1 cellular context compared by ENCODE assay signal in the genomic region with DNA sequence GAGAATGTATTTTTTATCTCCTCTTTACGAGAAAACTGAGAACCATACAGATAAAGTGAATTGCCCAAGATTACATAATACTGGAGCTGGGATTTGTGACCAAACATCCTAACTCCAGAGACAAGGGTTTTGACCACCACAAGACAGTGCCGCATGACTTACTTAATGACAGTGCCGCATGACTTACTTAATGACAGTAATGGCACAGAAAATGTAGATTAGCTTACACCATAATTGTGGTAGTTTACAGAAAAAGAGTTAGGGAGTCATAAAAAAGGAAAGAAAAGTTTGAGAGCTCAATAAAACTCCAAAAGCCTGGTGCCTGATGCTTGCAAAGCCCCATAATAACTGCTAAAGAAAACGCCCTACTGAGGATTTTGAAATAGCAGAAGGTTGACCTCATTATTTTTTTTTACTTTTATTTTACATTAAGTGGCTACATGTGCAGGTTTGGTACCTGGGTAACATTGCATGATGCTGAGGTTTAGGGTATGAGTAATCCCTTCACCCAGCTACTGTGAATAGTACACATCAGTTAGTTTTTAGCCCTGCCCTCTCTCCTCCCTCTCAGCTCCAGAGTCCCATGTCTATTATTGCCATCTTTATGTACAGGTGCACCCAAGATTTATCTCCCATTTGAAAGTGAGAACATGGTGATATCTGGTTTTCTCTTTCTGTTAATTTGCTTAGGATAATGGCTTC.
TF ChIP-seq lines count a peak whose summit lies in the region.

No MANE protein-coding gene starts in this region.

TF ChIP-seq in HEK293, 187 proteins besides CTCF, POLR2A, EP300 and RAD21 (continued from another document and continues in another):
- TF ChIP-seq, protein P1, sequence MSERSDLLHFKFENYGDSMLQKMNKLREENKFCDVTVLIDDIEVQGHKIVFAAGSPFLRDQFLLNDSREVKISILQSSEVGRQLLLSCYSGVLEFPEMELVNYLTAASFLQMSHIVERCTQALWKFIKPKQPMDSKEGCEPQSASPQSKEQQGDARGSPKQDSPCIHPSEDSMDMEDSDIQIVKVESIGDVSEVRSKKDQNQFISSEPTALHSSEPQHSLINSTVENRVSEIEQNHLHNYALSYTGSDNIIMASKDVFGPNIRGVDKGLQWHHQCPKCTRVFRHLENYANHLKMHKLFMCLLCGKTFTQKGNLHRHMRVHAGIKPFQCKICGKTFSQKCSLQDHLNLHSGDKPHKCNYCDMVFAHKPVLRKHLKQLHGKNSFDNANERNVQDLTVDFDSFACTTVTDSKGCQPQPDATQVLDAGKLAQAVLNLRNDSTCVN (tag by site-specific recombination; optimal IDR thresholded peaks at IDR 0.05): no peak
- TF ChIP-seq, protein P2, sequence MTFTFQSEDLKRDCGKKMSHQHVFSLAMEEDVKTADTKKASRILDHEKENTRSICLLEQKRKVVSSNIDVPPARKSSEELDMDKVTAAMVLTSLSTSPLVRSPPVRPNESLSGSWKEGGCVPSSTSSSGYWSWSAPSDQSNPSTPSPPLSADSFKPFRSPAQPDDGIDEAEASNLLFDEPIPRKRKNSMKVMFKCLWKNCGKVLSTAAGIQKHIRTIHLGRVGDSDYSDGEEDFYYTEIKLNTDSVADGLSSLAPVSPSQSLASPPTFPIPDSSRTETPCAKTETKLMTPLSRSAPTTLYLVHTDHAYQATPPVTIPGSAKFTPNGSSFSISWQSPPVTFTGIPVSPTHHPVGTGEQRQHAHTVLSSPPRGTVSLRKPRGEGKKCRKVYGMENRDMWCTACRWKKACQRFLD (tag by site-specific recombination; IDR thresholded peaks at IDR 0.05): no peak
- TF ChIP-seq, protein P3, sequence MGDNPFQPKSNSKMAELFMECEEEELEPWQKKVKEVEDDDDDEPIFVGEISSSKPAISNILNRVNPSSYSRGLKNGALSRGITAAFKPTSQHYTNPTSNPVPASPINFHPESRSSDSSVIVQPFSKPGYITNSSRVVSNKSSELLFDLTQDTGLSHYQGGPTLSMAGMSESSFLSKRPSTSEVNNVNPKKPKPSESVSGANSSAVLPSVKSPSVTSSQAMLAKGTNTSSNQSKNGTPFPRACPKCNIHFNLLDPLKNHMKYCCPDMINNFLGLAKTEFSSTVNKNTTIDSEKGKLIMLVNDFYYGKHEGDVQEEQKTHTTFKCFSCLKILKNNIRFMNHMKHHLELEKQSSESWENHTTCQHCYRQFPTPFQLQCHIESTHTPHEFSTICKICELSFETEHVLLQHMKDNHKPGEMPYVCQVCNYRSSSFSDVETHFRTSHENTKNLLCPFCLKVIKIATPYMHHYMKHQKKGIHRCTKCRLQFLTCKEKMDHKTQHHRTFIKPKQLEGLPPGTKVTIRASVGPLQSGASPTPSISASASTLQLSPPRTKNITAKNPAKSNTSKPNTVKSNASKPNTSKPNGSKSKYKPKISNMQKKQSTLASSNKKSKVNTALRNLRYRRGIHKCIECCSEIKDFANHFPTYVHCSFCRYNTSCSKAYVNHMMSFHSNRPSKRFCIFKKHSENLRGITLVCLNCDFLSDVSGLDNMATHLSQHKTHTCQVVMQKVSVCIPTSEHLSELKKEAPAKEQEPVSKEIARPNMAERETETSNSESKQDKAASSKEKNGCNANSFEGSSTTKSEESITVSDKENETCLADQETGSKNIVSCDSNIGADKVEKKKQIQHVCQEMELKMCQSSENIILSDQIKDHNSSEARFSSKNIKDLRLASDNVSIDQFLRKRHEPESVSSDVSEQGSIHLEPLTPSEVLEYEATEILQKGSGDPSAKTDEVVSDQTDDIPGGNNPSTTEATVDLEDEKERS (tag by site-specific recombination; IDR thresholded peaks at IDR 0.05): no peak
- peak; percentile 89 for TF ChIP-seq OSR2 (tag by site-specific recombination; IDR thresholded peaks at IDR 0.05)
- no peak for TF ChIP-seq ZNF501 (tag by site-specific recombination; IDR thresholded peaks at IDR 0.05)
- no peak for TF ChIP-seq ZNF19 (tag by site-specific recombination; IDR thresholded peaks at IDR 0.05; ENCODE audit: low read depth)
- TF ChIP-seq HOXD13 (CRISPR knock-in tag; IDR thresholded peaks at IDR 0.05; ENCODE audit: borderline replicate concordance): no peak
- TF ChIP-seq ZNF514 (tag by site-specific recombination; IDR thresholded peaks at IDR 0.05): no peak
- no peak for TF ChIP-seq ZNF791 (tag by site-specific recombination; IDR thresholded peaks at IDR 0.05)
- 0 out of 2 replicates have a peak, but pooled peaks have one; percentile 3 for TF ChIP-seq ZNF549 (tag by site-specific recombination; IDR thresholded peaks at IDR 0.05)
- TF ChIP-seq MEIS1 (CRISPR knock-in tag; IDR thresholded peaks at IDR 0.05; ENCODE audit: borderline replicate concordance): no peak
- TF ChIP-seq ZNF24 (tag by site-specific recombination; IDR thresholded peaks at IDR 0.05): no peak
- TF ChIP-seq EGR2 (tag by site-specific recombination; IDR thresholded peaks at IDR 0.05; ENCODE audit: low read depth): no peak
- TF ChIP-seq ZIC2 (tag by site-specific recombination; IDR thresholded peaks at IDR 0.05): no peak
- TF ChIP-seq IKZF3 (tag by site-specific recombination; IDR thresholded peaks at IDR 0.05): 0 out of 2 replicates have a peak, but pooled peaks have one; percentile 21
- no peak for TF ChIP-seq ZBTB20 (tag by site-specific recombination; IDR thresholded peaks at IDR 0.05)
- TF ChIP-seq ZBTB17 (tag by site-specific recombination; IDR thresholded peaks at IDR 0.05): peak; percentile 41
- no peak for TF ChIP-seq OVOL3 (tag by site-specific recombination; IDR thresholded peaks at IDR 0.05)
- TF ChIP-seq ZNF621 (tag by site-specific recombination; IDR thresholded peaks at IDR 0.05): no peak
- TF ChIP-seq FEZF1 (tag by site-specific recombination; IDR thresholded peaks at IDR 0.05): peak; percentile 75
- TF ChIP-seq, protein P4, sequence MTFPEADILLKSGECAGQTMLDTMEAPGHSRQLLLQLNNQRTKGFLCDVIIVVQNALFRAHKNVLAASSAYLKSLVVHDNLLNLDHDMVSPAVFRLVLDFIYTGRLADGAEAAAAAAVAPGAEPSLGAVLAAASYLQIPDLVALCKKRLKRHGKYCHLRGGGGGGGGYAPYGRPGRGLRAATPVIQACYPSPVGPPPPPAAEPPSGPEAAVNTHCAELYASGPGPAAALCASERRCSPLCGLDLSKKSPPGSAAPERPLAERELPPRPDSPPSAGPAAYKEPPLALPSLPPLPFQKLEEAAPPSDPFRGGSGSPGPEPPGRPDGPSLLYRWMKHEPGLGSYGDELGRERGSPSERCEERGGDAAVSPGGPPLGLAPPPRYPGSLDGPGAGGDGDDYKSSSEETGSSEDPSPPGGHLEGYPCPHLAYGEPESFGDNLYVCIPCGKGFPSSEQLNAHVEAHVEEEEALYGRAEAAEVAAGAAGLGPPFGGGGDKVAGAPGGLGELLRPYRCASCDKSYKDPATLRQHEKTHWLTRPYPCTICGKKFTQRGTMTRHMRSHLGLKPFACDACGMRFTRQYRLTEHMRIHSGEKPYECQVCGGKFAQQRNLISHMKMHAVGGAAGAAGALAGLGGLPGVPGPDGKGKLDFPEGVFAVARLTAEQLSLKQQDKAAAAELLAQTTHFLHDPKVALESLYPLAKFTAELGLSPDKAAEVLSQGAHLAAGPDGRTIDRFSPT (tag by site-specific recombination; IDR thresholded peaks at IDR 0.05): no peak
- TF ChIP-seq ZXDB (tag by site-specific recombination; IDR thresholded peaks at IDR 0.05): no peak; the same call in 1 of the 2 replicates
- peak; percentile 45 for TF ChIP-seq KLF8 (tag by site-specific recombination; IDR thresholded peaks at IDR 0.05)
- TF ChIP-seq ZNF391 (tag by site-specific recombination; IDR thresholded peaks at IDR 0.05; ENCODE audit: borderline replicate concordance, low read depth): no peak
- TF ChIP-seq, protein P5, sequence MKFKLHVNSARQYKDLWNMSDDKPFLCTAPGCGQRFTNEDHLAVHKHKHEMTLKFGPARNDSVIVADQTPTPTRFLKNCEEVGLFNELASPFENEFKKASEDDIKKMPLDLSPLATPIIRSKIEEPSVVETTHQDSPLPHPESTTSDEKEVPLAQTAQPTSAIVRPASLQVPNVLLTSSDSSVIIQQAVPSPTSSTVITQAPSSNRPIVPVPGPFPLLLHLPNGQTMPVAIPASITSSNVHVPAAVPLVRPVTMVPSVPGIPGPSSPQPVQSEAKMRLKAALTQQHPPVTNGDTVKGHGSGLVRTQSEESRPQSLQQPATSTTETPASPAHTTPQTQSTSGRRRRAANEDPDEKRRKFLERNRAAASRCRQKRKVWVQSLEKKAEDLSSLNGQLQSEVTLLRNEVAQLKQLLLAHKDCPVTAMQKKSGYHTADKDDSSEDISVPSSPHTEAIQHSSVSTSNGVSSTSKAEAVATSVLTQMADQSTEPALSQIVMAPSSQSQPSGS (tag by site-specific recombination; IDR thresholded peaks at IDR 0.05; ENCODE audit: low read depth): no peak
- no peak for TF ChIP-seq ZNF785 (tag by site-specific recombination; IDR thresholded peaks at IDR 0.05)
- TF ChIP-seq, protein P6, sequence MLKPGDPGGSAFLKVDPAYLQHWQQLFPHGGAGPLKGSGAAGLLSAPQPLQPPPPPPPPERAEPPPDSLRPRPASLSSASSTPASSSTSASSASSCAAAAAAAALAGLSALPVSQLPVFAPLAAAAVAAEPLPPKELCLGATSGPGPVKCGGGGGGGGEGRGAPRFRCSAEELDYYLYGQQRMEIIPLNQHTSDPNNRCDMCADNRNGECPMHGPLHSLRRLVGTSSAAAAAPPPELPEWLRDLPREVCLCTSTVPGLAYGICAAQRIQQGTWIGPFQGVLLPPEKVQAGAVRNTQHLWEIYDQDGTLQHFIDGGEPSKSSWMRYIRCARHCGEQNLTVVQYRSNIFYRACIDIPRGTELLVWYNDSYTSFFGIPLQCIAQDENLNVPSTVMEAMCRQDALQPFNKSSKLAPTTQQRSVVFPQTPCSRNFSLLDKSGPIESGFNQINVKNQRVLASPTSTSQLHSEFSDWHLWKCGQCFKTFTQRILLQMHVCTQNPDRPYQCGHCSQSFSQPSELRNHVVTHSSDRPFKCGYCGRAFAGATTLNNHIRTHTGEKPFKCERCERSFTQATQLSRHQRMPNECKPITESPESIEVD (tag by site-specific recombination; IDR thresholded peaks at IDR 0.05): peak; percentile 90
- no peak for TF ChIP-seq SP3 (tag by site-specific recombination; IDR thresholded peaks at IDR 0.05)
- TF ChIP-seq ZNF324 (tag by site-specific recombination; IDR thresholded peaks at IDR 0.05): no peak
- TF ChIP-seq, protein P7, sequence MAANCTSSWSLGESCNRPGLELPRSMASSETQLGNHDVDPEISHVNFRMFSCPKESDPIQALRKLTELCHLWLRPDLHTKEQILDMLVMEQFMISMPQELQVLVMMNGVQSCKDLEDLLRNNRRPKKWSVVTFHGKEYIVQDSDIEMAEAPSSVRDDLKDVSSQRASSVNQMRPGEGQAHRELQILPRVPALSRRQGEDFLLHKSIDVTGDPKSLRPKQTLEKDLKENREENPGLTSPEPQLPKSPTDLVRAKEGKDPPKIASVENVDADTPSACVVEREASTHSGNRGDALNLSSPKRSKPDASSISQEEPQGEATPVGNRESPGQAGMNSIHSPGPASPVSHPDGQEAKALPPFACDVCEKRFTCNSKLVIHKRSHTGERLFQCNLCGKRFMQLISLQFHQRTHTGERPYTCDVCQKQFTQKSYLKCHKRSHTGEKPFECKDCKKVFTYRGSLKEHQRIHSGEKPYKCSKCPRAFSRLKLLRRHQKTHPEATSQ (tag by site-specific recombination; IDR thresholded peaks at IDR 0.05): no peak
- TF ChIP-seq ZNF133 (tag by site-specific recombination; IDR thresholded peaks at IDR 0.05): no peak
- TF ChIP-seq ZNF211 (tag by site-specific recombination; IDR thresholded peaks at IDR 0.05; ENCODE audit: low read depth): no peak
- TF ChIP-seq HOXA7 (CRISPR knock-in tag; IDR thresholded peaks at IDR 0.05; ENCODE audit: borderline replicate concordance): no peak
- TF ChIP-seq ZNF510 (tag by site-specific recombination; IDR thresholded peaks at IDR 0.05; ENCODE audit: insufficient replicate concordance): no peak
- TF ChIP-seq, protein P8, sequence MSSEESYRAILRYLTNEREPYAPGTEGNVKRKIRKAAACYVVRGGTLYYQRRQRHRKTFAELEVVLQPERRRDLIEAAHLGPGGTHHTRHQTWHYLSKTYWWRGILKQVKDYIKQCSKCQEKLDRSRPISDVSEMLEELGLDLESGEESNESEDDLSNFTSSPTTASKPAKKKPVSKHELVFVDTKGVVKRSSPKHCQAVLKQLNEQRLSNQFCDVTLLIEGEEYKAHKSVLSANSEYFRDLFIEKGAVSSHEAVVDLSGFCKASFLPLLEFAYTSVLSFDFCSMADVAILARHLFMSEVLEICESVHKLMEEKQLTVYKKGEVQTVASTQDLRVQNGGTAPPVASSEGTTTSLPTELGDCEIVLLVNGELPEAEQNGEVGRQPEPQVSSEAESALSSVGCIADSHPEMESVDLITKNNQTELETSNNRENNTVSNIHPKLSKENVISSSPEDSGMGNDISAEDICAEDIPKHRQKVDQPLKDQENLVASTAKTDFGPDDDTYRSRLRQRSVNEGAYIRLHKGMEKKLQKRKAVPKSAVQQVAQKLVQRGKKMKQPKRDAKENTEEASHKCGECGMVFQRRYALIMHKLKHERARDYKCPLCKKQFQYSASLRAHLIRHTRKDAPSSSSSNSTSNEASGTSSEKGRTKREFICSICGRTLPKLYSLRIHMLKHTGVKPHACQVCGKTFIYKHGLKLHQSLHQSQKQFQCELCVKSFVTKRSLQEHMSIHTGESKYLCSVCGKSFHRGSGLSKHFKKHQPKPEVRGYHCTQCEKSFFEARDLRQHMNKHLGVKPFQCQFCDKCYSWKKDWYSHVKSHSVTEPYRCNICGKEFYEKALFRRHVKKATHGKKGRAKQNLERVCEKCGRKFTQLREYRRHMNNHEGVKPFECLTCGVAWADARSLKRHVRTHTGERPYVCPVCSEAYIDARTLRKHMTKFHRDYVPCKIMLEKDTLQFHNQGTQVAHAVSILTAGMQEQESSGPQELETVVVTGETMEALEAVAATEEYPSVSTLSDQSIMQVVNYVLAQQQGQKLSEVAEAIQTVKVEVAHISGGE (tag by site-specific recombination; conservative IDR thresholded peaks at IDR 0.05; ENCODE audit: low read depth): no peak
- TF ChIP-seq ZNF610 (tag by site-specific recombination; IDR thresholded peaks at IDR 0.05; ENCODE audit: borderline replicate concordance): no peak
- no peak for TF ChIP-seq ZNF629 (tag by site-specific recombination; IDR thresholded peaks at IDR 0.05)
- no peak for TF ChIP-seq ZNF292 (tag by site-specific recombination; IDR thresholded peaks at IDR 0.05; ENCODE audit: borderline replicate concordance, low read depth)
- no peak for TF ChIP-seq ZBTB7A (tag by site-specific recombination; IDR thresholded peaks at IDR 0.05; ENCODE audit: low read depth)
- no peak for TF ChIP-seq ZNF623 (tag by site-specific recombination; IDR thresholded peaks at IDR 0.05)
- TF ChIP-seq ZSCAN16 (tag by site-specific recombination; IDR thresholded peaks at IDR 0.05): peak; percentile 73
- TF ChIP-seq ZNF175 (tag by site-specific recombination; IDR thresholded peaks at IDR 0.05): no peak
- TF ChIP-seq ZNF10 (tag by site-specific recombination; IDR thresholded peaks at IDR 0.05): no peak
- no peak for TF ChIP-seq RBAK (tag by site-specific recombination; IDR thresholded peaks at IDR 0.05)
- TF ChIP-seq ZNF366 (tag by site-specific recombination; conservative IDR thresholded peaks at IDR 0.05): peak; percentile 30; the same call in 1 of the 2 replicates
- TF ChIP-seq, protein P9, sequence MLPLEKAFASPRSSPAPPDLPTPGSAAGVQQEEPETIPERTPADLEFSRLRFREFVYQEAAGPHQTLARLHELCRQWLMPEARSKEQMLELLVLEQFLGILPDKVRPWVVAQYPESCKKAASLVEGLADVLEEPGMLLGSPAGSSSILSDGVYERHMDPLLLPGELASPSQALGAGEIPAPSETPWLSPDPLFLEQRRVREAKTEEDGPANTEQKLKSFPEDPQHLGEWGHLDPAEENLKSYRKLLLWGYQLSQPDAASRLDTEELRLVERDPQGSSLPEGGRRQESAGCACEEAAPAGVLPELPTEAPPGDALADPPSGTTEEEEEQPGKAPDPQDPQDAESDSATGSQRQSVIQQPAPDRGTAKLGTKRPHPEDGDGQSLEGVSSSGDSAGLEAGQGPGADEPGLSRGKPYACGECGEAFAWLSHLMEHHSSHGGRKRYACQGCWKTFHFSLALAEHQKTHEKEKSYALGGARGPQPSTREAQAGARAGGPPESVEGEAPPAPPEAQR (tag by site-specific recombination; IDR thresholded peaks at IDR 0.05): no peak
